In the genomic region with DNA sequence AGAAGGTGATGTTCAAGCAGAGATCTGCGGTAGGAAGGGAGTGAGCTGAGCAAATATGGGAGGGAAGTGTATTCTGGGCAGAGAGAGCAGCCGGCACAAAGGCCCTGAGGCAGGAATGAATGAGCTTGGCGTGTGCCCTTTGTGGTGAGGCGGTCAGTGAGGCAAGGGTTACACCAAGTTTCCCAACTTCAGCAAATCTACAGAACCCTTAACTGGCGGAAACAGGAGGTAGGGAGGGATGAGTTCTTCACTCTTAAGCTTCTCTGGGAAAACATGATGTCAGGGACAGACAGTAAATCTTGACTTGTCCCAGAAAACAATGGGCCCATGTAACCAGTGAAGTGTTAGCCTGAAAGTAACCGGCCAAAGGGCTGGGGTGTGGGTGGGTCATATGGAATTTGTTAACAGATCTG, we compare ENCODE assay signal across 18 cellular contexts.
DNase-seq lines count a peak whose midpoint lies in the region; ATAC-seq, FAIRE-seq and TF ChIP-seq lines count a peak whose summit lies in the region.
"Had no signal": no experiment of that assay in that cellular context is flagged by ENCODE, and none has a peak within 500 bp of the region (broad histone marks: within the 10 kb centered on the region; RNA-seq: fewer than 3 reads in every experiment).

No MANE protein-coding gene starts in this region.

- TF ChIP-seq POLR2A in esophagus muscularis mucosa (IDR thresholded peaks at IDR 0.05; ENCODE audit: low read depth) (no peak), gastrocnemius medialis (IDR thresholded peaks at IDR 0.05) (no peak)

- H2AFZ ChIP-seq in osteoblast (ENCODE audit: low read length), result no peak overlapping the region

- peaks cover 12% of the 10 kb centered on the region for H3K4me1 ChIP-seq in NT2/D1 (ENCODE audit: insufficient read depth, insufficient read length)
- peaks cover 45 to 57% (median 50%) of the 10 kb centered on the region in 4 donors for H3K4me1 ChIP-seq in esophagus muscularis mucosa
- peaks cover 58 to 60% of the 10 kb centered on the region in 2 donors for H3K4me1 ChIP-seq in gastrocnemius medialis
- peaks cover 15% of the 10 kb centered on the region for H3K4me1 ChIP-seq in osteoblast (ENCODE audit: insufficient read depth, low read length)
- H3K4me1 ChIP-seq: BLaER1 had no signal

- H3K4me3 ChIP-seq in NT2/D1 (ENCODE audit: insufficient read length, low read depth) (no peak overlapping the region), esophagus muscularis mucosa (no peak overlapping the region), gastrocnemius medialis (no peak overlapping the region), osteoblast (ENCODE audit: insufficient read depth, low read length) (no peak overlapping the region)
- H3K4me3 ChIP-seq: BLaER1, body of pancreas, GM12878 had no signal

- no peak overlapping the region for H3K4me2 ChIP-seq in osteoblast (ENCODE audit: insufficient read depth, low read length)
- H3K4me2 ChIP-seq: BLaER1 had no signal

- no peaks in the 10 kb centered on the region for H3K79me2 ChIP-seq in osteoblast (ENCODE audit: insufficient read depth, low read length)

- no peak for FAIRE-seq in urothelium cell line (lab: Jason Lieb, UNC)
- FAIRE-seq: GM12878, islet of Langerhans had no signal

- H3K9ac ChIP-seq in NT2/D1 (ENCODE audit: insufficient read length, low read depth), result no peak overlapping the region
- H3K9ac ChIP-seq: BLaER1 had no signal

- H3K27me3 ChIP-seq in NT2/D1 (ENCODE audit: insufficient read depth, insufficient read length), result no peaks in the 10 kb centered on the region
- no peaks in the 10 kb centered on the region for H3K27me3 ChIP-seq in esophagus muscularis mucosa
- no peaks in the 10 kb centered on the region for H3K27me3 ChIP-seq in gastrocnemius medialis
- H3K27me3 ChIP-seq in osteoblast (ENCODE audit: insufficient read depth, low read length), result no peaks in the 10 kb centered on the region
- H3K27me3 ChIP-seq: BLaER1, body of pancreas had no signal

- DNase-seq in EL (peak; percentile 27), NT2/D1 (ENCODE audit: low read depth, low spot score) (peak; percentile 44), esophagus muscularis mucosa (ENCODE audit: extremely low spot score) (no peak), gastrocnemius medialis (no peak), urothelium cell line (ENCODE audit: low spot score) (no peak), osteoblast (ENCODE audit: insufficient read length, low spot score, missing footprints) (no peak)
- no peak for DNase-seq in activated CD4-positive, alpha-beta T cell treated with anti-CD3 and anti-CD28 coated beads, Interleukin-2, amount 50 U/mL, for 4 hours
- DNase-seq: activated CD8-positive, alpha-beta memory T cell treated with anti-CD3 and anti-CD28 coated beads for 24 hours; activated gamma-delta T cell treated with Interleukin-2 at 50 U/mL for 16 hours; body of pancreas; DND-41; NCI-H1436 treated with DMSO at 0.1 percent for 48 hours; NCI-H524 treated with DMSO at 0.1 percent for 48 hours; SHP77 had no signal

- TF ChIP-seq EP300 in esophagus muscularis mucosa (IDR thresholded peaks at IDR 0.05), result no peak

- H3K36me3 ChIP-seq in NT2/D1 (ENCODE audit: insufficient read depth, insufficient read length, low read length) (no peaks in the 10 kb centered on the region), esophagus muscularis mucosa (no peaks in the 10 kb centered on the region), gastrocnemius medialis (no peaks in the 10 kb centered on the region), osteoblast (ENCODE audit: insufficient read depth, low read length) (no peaks in the 10 kb centered on the region)
- H3K36me3 ChIP-seq: BLaER1 had no signal

- in situ Hi-C loops in gastrocnemius medialis (cut with MboI; ENCODE audit: low sequenced_read_pairs in 4 of 4), result no loop called here

- H4K20me1 ChIP-seq in osteoblast (ENCODE audit: insufficient read depth, low read length), result no peaks in the 10 kb centered on the region
- H4K20me1 ChIP-seq: BLaER1 had no signal

- TF ChIP-seq CTCF in esophagus muscularis mucosa (IDR thresholded peaks at IDR 0.05) (no peak), gastrocnemius medialis (IDR thresholded peaks at IDR 0.05 in 4 of 5, conservative IDR thresholded peaks at IDR 0.05 in 1 of 5) (no peak), osteoblast (IDR thresholded peaks at IDR 0.05; ENCODE audit: extremely low read depth, low read depth, low read length) (no peak)

- H3K27ac ChIP-seq in esophagus muscularis mucosa (replicated peaks in 1 of 4) (peak overlapping the region; percentile 42 to 100 (median 94)), gastrocnemius medialis (peak overlapping the region; percentile 99), osteoblast (ENCODE audit: low read depth, low read length) (no peak overlapping the region)
- H3K27ac ChIP-seq: BLaER1 had no signal

- WGBS in esophagus muscularis mucosa, result 82% methylated on average over 6 of the region's 6 CpGs

- H3K9me3 ChIP-seq in NT2/D1 (ENCODE audit: insufficient read depth, low read length) (peaks cover 8% of the 10 kb centered on the region; the same call in 1 of the 2 replicates), esophagus muscularis mucosa (peaks cover 0 to 6% (median 2%) of the 10 kb centered on the region in 4 donors), gastrocnemius medialis (no peaks in the 10 kb centered on the region), osteoblast (ENCODE audit: low read depth, low read length) (peaks cover 2% of the 10 kb centered on the region)
- H3K9me3 ChIP-seq: body of pancreas had no signal

- intact Hi-C loops in esophagus muscularis mucosa (cut with DNase I), result no loop called here
- intact Hi-C loops in gastrocnemius medialis (cut with DNase I; ENCODE audit: low total_unique reads), result no loop called here

- ATAC-seq in gastrocnemius medialis, result no peak
- ATAC-seq in HG03354 (IDR thresholded peaks at IDR 0.05; ENCODE audit: poor library complexity, severe bottlenecking, unreplicated experiment), result no peak
- ATAC-seq: body of pancreas, GM12878 had no signal

Comparison
In these comparisons a context has a peak if more than half of its experiments do, and no peak if none do; other contexts are left out.
1. DNase-seq: peak in EL (single experiment) and NT2/D1 (single experiment); none in esophagus muscularis mucosa (single experiment), gastrocnemius medialis (0 of 2), urothelium cell line (single experiment), activated CD4-positive, alpha-beta T cell treated with anti-CD3 and anti-CD28 coated beads, Interleukin-2, amount 50 U/mL, for 4 hours (0 of 2) and osteoblast (single experiment).